Comparison of ENCODE assay signal across 8 cellular contexts in the genomic region with DNA sequence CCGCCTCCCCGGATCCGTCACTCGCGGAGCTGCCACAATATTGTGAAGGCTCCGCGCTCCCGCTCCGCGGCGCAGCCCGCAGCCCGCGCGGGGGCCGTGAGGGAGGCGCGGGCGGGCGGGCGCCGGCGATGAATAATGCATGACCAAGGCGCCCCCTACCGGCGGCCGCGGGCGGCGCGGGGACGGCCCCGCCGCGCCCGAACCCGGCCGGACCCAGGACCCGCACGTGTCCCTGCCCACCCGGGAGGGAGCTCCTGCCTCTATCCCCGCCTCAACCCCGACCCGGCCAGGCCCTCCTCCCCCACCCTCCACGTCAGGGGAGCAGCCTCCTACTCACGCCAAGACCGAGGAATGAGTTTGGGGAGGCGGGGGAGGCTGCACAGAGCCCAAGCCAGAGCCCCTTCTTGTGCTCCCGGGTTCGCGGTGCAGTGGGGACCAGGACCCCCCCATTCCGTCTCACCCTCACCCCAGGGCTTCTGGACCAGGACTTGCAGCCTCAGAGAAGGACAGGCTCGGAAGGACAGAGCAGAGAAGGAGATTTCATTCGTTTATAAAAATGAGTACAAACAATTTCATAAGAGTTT.
DNase-seq lines count a peak whose midpoint lies in the region.

No MANE protein-coding gene starts in this region.

- DNase-seq in SIG-M5 treated with dmso at 0.1 percent for 504 hours (lab: John Stamatoyannopoulos, UW; ENCODE audit: unreplicated experiment): peak; percentile 9
- DNase-seq in SIG-M5 (lab: John Stamatoyannopoulos, UW): no peak
- peak; percentile 61 for DNase-seq in NCI-H2171 (lab: John Stamatoyannopoulos, UW)
- DNase-seq in activated CD4-positive, alpha-beta T cell treated with anti-CD3 and anti-CD28 coated beads, Interleukin-2, amount 50 U/mL, for 24 hours (ENCODE audit: low read depth in 1 of 2, low spot score in 1 of 2): peak; percentile 14 to 22
- DNase-seq in ecto neural progenitor cell (ENCODE audit: low spot score): peak; percentile 88
- DNase-seq in stimulated activated CD8-positive, alpha-beta memory T cell treated with anti-CD3 and anti-CD28 coated beads, Interleukin-2, amount 100 ng/mL, for 1 hour (ENCODE audit: low read depth in 2 of 2): peak; percentile 33 to 41
- DNase-seq in amniotic stem cell (lab: John Stamatoyannopoulos, UW): no peak

- H3K36me3 ChIP-seq in mesodermal cell (ENCODE audit: control insufficient read depth, insufficient read depth, low read length): no peaks in the 10 kb centered on the region

- H3K27ac ChIP-seq in mesodermal cell (ENCODE audit: low read depth, low read length, severe bottlenecking): no peak overlapping the region

- peak overlapping the region; percentile 39 for H3K4me3 ChIP-seq in mesodermal cell (ENCODE audit: extremely low read depth, insufficient read depth, low read length, poor library complexity, severe bottlenecking)

- 2 to 3% methylated on average over 32 to 38 of the region's 54 CpGs for WGBS in mesodermal cell (ENCODE audit: insufficient coverage in 2 of 2), 2 experiments

- H3K4me1 ChIP-seq in mesodermal cell (ENCODE audit: control insufficient read depth, insufficient read depth, low read length, poor library complexity, severe bottlenecking): peaks cover 5% of the 10 kb centered on the region

- no peaks in the 10 kb centered on the region for H3K9me3 ChIP-seq in mesodermal cell (ENCODE audit: control insufficient read depth, low read length)

Comparison
In these comparisons a context has a peak if more than half of its experiments do, and no peak if none do; other contexts are left out.
1. DNase-seq: peak in SIG-M5 treated with dmso at 0.1 percent for 504 hours (single experiment), NCI-H2171 (single experiment), activated CD4-positive, alpha-beta T cell treated with anti-CD3 and anti-CD28 coated beads, Interleukin-2, amount 50 U/mL, for 24 hours (2 of 2), ecto neural progenitor cell (single experiment) and stimulated activated CD8-positive, alpha-beta memory T cell treated with anti-CD3 and anti-CD28 coated beads, Interleukin-2, amount 100 ng/mL, for 1 hour (2 of 2); none in SIG-M5 (single experiment) and amniotic stem cell (single experiment).